ENCODE assay signal across 10 cellular contexts in the genomic region with DNA sequence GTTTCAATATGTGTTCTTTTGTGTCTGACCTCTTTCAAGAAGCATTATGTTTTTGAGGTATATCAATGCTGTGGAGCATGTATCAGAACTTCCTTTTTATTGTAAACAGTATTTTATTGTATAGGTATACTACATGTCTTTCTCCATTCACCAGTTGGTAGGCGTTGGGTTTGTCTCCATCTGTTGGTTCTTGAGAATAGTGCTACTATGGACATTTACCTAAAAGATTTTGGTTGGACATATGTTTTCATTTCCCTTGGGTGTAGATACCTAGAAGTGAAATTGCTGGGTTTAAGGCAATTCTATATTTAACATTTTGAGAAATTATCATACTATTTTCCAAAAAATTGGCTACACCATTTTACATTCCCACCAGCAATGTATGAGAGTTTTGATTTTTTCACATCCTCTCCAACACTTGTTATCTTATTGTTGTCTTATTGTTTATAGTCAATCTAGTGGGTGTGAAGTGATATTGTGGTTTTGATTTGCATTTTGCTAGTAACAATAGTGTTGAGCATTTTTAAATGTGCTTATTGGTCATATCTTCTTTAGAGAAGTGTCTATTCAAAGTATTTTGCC.
A peak's percentile ranks its signal among the peaks of the same experiment; 100 is the strongest.
DNase-seq lines count a peak whose midpoint lies in the region; ATAC-seq and TF ChIP-seq lines count a peak whose summit lies in the region.
"Had no signal": no experiment of that assay in that cellular context is flagged by ENCODE, and none has a peak within 500 bp of the region (broad histone marks: within the 10 kb centered on the region; RNA-seq: fewer than 3 reads in every experiment).

No MANE protein-coding gene starts in this region.

- intact Hi-C loops in vagina (cut with DNase I), result no loop called here

- no peak overlapping the region for H3K27ac Mint-ChIP-seq in stimulated activated effector memory CD8-positive, alpha-beta T cell treated with anti-CD3 and anti-CD28 coated beads, Interleukin-12 subunit alpha, Interleukin-12 subunit beta, amount 100 ng/mL, for 72 hours
- H3K27ac Mint-ChIP-seq: B cell had no signal

- DNase-seq in NCI-H345 (lab: John Stamatoyannopoulos, UW), result peak; percentile 11
- no peak for DNase-seq in NCI-H345 treated with DMSO at 0.1 percent for 48 hours (lab: John Stamatoyannopoulos, UW; ENCODE audit: unreplicated experiment)
- DNase-seq in NCI-H69 (lab: John Stamatoyannopoulos, UW), result peak; percentile 37
- peak; percentile 60 for DNase-seq in epithelial cell of esophagus (ENCODE audit: low read depth)
- DNase-seq in smooth muscle cell (lab: John Stamatoyannopoulos, UW; ENCODE audit: unreplicated experiment), result no peak
- no peak for DNase-seq in vagina (ENCODE audit: extremely low spot score in 2 of 2)
- DNase-seq in stimulated activated effector memory CD8-positive, alpha-beta T cell treated with anti-CD3 and anti-CD28 coated beads, Interleukin-12 subunit alpha, Interleukin-12 subunit beta, amount 100 ng/mL, for 72 hours (ENCODE audit: low spot score in 2 of 2), result no peak
- no peak for DNase-seq in AG08396 (ENCODE audit: low spot score)

- no peaks in the 10 kb centered on the region for H3K4me1 ChIP-seq in smooth muscle cell (ENCODE audit: low read depth)
- no peaks in the 10 kb centered on the region for H3K4me1 ChIP-seq in vagina

- no peak overlapping the region for H3K9ac ChIP-seq in smooth muscle cell (ENCODE audit: low read depth)

- H3K4me3 Mint-ChIP-seq in stimulated activated effector memory CD8-positive, alpha-beta T cell treated with anti-CD3 and anti-CD28 coated beads, Interleukin-12 subunit alpha, Interleukin-12 subunit beta, amount 100 ng/mL, for 72 hours, result no peak overlapping the region
- H3K4me3 Mint-ChIP-seq: B cell had no signal

- H3K79me2 ChIP-seq in smooth muscle cell (ENCODE audit: low read depth), result no peaks in the 10 kb centered on the region

- H3K4me1 Mint-ChIP-seq in stimulated activated effector memory CD8-positive, alpha-beta T cell treated with anti-CD3 and anti-CD28 coated beads, Interleukin-12 subunit alpha, Interleukin-12 subunit beta, amount 100 ng/mL, for 72 hours, result no peaks in the 10 kb centered on the region
- H3K4me1 Mint-ChIP-seq: B cell had no signal

- H3K9me3 ChIP-seq in smooth muscle cell (replicated peaks; ENCODE audit: low read depth), result no peaks in the 10 kb centered on the region
- H3K9me3 ChIP-seq in vagina, result no peaks in the 10 kb centered on the region

- H3K9me3 Mint-ChIP-seq in stimulated activated effector memory CD8-positive, alpha-beta T cell treated with anti-CD3 and anti-CD28 coated beads, Interleukin-12 subunit alpha, Interleukin-12 subunit beta, amount 100 ng/mL, for 72 hours, result peaks cover 9% of the 10 kb centered on the region

- no peak overlapping the region for H3K27ac ChIP-seq in smooth muscle cell (ENCODE audit: low read depth)
- H3K27ac ChIP-seq in vagina, result no peak overlapping the region

- no peaks in the 10 kb centered on the region for H3K36me3 ChIP-seq in smooth muscle cell (ENCODE audit: low read depth)
- H3K36me3 ChIP-seq in vagina, result no peaks in the 10 kb centered on the region

- H4K20me1 ChIP-seq in smooth muscle cell (ENCODE audit: low read depth), result no peaks in the 10 kb centered on the region

- peak; percentile 74 for TF ChIP-seq CTCF in epithelial cell of esophagus (IDR thresholded peaks at IDR 0.05; ENCODE audit: insufficient read depth, low read depth, low read length, missing control alignments)
- peak; percentile 71 for TF ChIP-seq CTCF in smooth muscle cell (IDR thresholded peaks at IDR 0.05; ENCODE audit: borderline replicate concordance, insufficient read depth, poor library complexity, severe bottlenecking)
- no peak for TF ChIP-seq CTCF in vagina (IDR thresholded peaks at IDR 0.05)

- 62% methylated on average over 1 of the region's 1 CpG for WGBS in smooth muscle cell (ENCODE audit: low lambda C conversion rate)

- TF ChIP-seq POLR2A in vagina (IDR thresholded peaks at IDR 0.05), result no peak

- H2AFZ ChIP-seq in smooth muscle cell (ENCODE audit: low read depth), result no peak overlapping the region

- no peak for ATAC-seq in stimulated activated effector memory CD8-positive, alpha-beta T cell treated with anti-CD3 and anti-CD28 coated beads, Interleukin-12 subunit alpha, Interleukin-12 subunit beta, amount 100 ng/mL, for 72 hours

- H3K4me3 ChIP-seq in epithelial cell of esophagus (ENCODE audit: low read length), result no peak overlapping the region
- no peak overlapping the region for H3K4me3 ChIP-seq in smooth muscle cell
- H3K4me3 ChIP-seq in vagina, result no peak overlapping the region
- H3K4me3 ChIP-seq: lung had no signal

- H3K27me3 ChIP-seq in smooth muscle cell (ENCODE audit: low read depth), result no peaks in the 10 kb centered on the region
- H3K27me3 ChIP-seq in vagina, result no peaks in the 10 kb centered on the region

- H3F3A ChIP-seq in smooth muscle cell (ENCODE audit: low read depth), result no peaks in the 10 kb centered on the region

- no peaks in the 10 kb centered on the region for H3K36me3 Mint-ChIP-seq in stimulated activated effector memory CD8-positive, alpha-beta T cell treated with anti-CD3 and anti-CD28 coated beads, Interleukin-12 subunit alpha, Interleukin-12 subunit beta, amount 100 ng/mL, for 72 hours

- no peak overlapping the region for H3K4me2 ChIP-seq in smooth muscle cell

Comparison
In these comparisons a context has a peak if more than half of its experiments do, and no peak if none do; other contexts are left out.
1. DNase-seq: peak in NCI-H345 (single experiment), NCI-H69 (single experiment) and epithelial cell of esophagus (single experiment); none in NCI-H345 treated with DMSO at 0.1 percent for 48 hours (single experiment), smooth muscle cell (single experiment), vagina (0 of 2), stimulated activated effector memory CD8-positive, alpha-beta T cell treated with anti-CD3 and anti-CD28 coated beads, Interleukin-12 subunit alpha, Interleukin-12 subunit beta, amount 100 ng/mL, for 72 hours (0 of 2) and AG08396 (single experiment).
2. CTCF ChIP-seq: peak in epithelial cell of esophagus (single experiment) and smooth muscle cell (single experiment); none in vagina (0 of 3).